ENCODE assay signal across 8 cellular contexts in the genomic region with DNA sequence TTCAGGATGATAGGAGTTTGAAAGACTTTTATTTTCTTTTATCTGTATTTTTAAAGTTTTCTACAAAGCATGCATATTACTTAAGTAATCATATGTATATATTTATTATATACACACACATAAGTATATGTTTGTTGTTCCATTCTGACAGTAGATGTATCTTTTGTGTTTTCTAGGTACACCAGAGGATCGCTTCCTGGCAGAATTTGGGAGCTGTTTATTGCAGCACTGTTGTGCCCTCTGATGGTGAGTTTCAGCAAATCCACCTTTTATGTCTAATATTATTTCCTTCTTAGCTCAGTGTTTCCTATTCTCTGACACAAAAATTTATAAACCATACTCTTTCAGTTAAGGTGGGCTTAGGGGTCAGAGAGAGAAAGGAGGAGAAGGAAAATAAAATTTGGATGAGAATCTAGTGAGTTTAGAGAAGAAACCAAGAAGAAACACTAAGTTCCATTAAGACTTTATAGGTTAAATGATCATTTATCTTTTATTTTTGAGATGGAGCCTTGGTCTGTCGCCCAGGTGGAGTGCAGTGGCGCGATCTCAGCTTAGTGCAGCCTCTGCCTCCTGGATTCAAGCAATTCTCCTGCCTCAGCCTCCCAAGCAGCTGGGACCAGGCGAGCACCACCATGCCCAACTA.
DNase-seq lines count a peak whose midpoint lies in the region; ATAC-seq and TF ChIP-seq lines count a peak whose summit lies in the region.

No MANE protein-coding gene starts in this region.

- H3K36me3 ChIP-seq in RWPE2 (ENCODE audit: low read depth): peaks cover 12% of the 10 kb centered on the region

- no peak overlapping the region for H3K4me3 ChIP-seq in RWPE2 (ENCODE audit: severe bottlenecking)

- TF ChIP-seq CTCF in RWPE2 (IDR thresholded peaks at IDR 0.05; ENCODE audit: poor library complexity, severe bottlenecking): peak; percentile 85

- peaks cover 12% of the 10 kb centered on the region for H3K4me1 ChIP-seq in RWPE2 (ENCODE audit: insufficient read depth, poor library complexity, severe bottlenecking)

- no peaks in the 10 kb centered on the region for H3K27me3 ChIP-seq in RWPE2 (ENCODE audit: insufficient read depth, poor library complexity, severe bottlenecking)

- ATAC-seq in RWPE2 (ENCODE audit: low read depth) (peak; percentile 58; the same call in 1 of the 3 replicates), HG02763 (IDR thresholded peaks at IDR 0.05; ENCODE audit: unreplicated experiment) (no peak)

- no peaks in the 10 kb centered on the region for H3K9me3 ChIP-seq in RWPE2 (ENCODE audit: severe bottlenecking)

- DNase-seq in NCI-H510A treated with DMSO at 0.1 percent for 48 hours (lab: John Stamatoyannopoulos, UW) (peak; percentile 58), NCI-H510A (lab: John Stamatoyannopoulos, UW) (no peak), Kasumi-1 (lab: John Stamatoyannopoulos, UW) (peak; percentile 83 to 95), RWPE2 (ENCODE audit: low spot score) (no peak), cerebellar nuclear complex (lab: John Stamatoyannopoulos, UW) (peak; percentile 22 to 60), kidney glomerular epithelial cell (lab: John Stamatoyannopoulos, UW) (peak; percentile 66), stromal cell of bone marrow (ENCODE audit: low read depth) (peak; percentile 64)

- H3K27ac ChIP-seq in RWPE2 (ENCODE audit: poor library complexity, severe bottlenecking): no peak overlapping the region

Comparison
In these comparisons a context has a peak if more than half of its experiments do, and no peak if none do; other contexts are left out.
1. DNase-seq: peak in NCI-H510A treated with DMSO at 0.1 percent for 48 hours (single experiment), Kasumi-1 (2 of 2), cerebellar nuclear complex (2 of 2), kidney glomerular epithelial cell (single experiment) and stromal cell of bone marrow (single experiment); none in NCI-H510A (single experiment) and RWPE2 (single experiment).